In genomic region chr11:57890521-57890920, GRCh38 we compare ENCODE assay signal across 1 cellular context.
TF ChIP-seq lines count a peak whose summit lies in the region.

No MANE protein-coding gene starts in this region.

TF ChIP-seq in GM23338, 12 proteins besides CTCF, POLR2A, EP300 and RAD21 (continued from another document):
- TF ChIP-seq, protein P1, sequence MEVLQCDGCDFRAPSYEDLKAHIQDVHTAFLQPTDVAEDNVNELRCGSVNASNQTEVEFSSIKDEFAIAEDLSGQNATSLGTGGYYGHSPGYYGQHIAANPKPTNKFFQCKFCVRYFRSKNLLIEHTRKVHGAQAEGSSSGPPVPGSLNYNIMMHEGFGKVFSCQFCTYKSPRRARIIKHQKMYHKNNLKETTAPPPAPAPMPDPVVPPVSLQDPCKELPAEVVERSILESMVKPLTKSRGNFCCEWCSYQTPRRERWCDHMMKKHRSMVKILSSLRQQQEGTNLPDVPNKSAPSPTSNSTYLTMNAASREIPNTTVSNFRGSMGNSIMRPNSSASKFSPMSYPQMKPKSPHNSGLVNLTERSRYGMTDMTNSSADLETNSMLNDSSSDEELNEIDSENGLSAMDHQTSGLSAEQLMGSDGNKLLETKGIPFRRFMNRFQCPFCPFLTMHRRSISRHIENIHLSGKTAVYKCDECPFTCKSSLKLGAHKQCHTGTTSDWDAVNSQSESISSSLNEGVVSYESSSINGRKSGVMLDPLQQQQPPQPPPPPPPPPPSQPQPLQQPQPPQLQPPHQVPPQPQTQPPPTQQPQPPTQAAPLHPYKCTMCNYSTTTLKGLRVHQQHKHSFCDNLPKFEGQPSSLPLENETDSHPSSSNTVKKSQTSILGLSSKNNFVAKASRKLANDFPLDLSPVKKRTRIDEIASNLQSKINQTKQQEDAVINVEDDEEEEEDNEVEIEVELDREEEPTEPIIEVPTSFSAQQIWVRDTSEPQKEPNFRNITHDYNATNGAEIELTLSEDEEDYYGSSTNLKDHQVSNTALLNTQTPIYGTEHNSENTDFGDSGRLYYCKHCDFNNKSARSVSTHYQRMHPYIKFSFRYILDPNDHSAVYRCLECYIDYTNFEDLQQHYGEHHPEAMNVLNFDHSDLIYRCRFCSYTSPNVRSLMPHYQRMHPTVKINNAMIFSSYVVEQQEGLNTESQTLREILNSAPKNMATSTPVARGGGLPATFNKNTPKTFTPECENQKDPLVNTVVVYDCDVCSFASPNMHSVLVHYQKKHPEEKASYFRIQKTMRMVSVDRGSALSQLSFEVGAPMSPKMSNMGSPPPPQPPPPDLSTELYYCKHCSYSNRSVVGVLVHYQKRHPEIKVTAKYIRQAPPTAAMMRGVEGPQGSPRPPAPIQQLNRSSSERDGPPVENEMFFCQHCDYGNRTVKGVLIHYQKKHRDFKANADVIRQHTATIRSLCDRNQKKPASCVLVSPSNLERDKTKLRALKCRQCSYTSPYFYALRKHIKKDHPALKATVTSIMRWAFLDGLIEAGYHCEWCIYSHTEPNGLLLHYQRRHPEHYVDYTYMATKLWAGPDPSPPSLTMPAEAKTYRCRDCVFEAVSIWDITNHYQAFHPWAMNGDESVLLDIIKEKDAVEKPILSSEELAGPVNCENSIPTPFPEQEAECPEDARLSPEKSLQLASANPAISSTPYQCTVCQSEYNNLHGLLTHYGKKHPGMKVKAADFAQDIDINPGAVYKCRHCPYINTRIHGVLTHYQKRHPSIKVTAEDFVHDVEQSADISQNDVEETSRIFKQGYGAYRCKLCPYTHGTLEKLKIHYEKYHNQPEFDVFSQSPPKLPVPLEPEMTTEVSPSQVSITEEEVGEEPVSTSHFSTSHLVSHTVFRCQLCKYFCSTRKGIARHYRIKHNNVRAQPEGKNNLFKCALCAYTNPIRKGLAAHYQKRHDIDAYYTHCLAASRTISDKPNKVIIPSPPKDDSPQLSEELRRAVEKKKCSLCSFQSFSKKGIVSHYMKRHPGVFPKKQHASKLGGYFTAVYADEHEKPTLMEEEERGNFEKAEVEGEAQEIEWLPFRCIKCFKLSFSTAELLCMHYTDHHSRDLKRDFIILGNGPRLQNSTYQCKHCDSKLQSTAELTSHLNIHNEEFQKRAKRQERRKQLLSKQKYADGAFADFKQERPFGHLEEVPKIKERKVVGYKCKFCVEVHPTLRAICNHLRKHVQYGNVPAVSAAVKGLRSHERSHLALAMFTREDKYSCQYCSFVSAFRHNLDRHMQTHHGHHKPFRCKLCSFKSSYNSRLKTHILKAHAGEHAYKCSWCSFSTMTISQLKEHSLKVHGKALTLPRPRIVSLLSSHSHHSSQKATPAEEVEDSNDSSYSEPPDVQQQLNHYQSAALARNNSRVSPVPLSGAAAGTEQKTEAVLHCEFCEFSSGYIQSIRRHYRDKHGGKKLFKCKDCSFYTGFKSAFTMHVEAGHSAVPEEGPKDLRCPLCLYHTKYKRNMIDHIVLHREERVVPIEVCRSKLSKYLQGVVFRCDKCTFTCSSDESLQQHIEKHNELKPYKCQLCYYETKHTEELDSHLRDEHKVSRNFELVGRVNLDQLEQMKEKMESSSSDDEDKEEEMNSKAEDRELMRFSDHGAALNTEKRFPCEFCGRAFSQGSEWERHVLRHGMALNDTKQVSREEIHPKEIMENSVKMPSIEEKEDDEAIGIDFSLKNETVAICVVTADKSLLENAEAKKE (CRISPR knock-in tag; IDR thresholded peaks at IDR 0.05): no peak
- TF ChIP-seq REST (IDR thresholded peaks at IDR 0.05; ENCODE audit: unreplicated experiment) (no peak), ZNF331 (CRISPR knock-in tag; IDR thresholded peaks at IDR 0.05; ENCODE audit: low read depth) (no peak), STAT1 (IDR thresholded peaks at IDR 0.05; ENCODE audit: unreplicated experiment) (no peak), POLR2AphosphoS5 (IDR thresholded peaks at IDR 0.05; ENCODE audit: low read depth) (no peak), ZNF114 (CRISPR knock-in tag; IDR thresholded peaks at IDR 0.05) (no peak), ETS1 (IDR thresholded peaks at IDR 0.05) (no peak)
